In the genomic region with DNA sequence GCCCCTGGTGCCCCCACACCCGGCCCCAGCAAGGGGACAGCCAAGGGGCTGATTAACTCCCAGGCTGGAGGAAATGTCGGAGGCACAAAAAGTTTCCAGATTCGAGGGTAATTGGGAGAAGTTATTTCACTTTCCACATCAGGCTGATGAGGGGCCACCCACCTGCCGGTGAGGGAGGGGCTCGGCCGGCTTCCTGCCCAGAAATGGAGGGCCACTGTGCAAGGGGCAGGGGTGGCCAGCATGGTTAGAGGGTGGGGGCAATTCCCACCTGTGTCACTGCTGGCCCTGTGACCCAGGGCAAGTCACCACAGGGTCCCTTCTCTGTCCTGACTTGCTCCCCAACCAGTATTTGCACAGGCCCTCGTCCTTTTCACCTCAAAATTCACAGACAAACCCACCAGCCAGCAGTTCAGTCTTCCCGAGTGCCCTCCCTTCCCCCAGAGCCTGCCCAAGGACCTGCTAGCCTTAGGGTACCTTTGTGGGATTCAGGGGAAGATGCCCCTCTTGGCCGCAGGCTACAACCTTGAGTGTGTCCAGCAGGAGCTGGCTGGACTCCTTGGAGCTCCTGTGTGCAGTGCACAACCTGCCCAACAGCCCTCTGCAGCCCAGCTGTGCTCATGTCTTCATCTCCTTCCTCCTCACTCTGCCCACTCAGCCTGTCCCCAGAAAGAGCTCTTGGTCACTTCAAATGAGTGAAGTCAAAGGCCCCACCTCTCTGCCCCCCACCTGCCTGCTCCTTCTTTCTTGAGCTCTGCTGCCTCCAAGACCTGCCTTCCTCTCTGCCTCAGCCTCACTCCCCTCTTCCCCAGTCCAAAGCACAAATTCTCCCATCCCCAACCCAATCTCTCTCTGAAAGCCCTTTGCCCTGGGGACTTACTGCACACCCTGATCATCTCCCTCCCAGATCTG, we compare ENCODE assay signal across 14 cellular contexts.
"Had no signal": no experiment of that assay in that cellular context is flagged by ENCODE, and none has a peak within 500 bp of the region (broad histone marks: within the 10 kb centered on the region; RNA-seq: fewer than 3 reads in every experiment).

No MANE protein-coding gene starts in this region.

- ATAC-seq: activated naive CD4-positive, alpha-beta T cell treated with anti-CD3 and anti-CD28 coated beads, Interleukin-2, amount 50 U/mL, for 72 hours; body of pancreas; mucosa of descending colon; psoas muscle; sciatic nerve had no signal

- H3K27ac ChIP-seq: body of pancreas, psoas muscle, uterus had no signal

- H3K36me3 ChIP-seq: uterus had no signal

- H3K4me1 ChIP-seq: uterus had no signal

- H3K27me3 ChIP-seq: body of pancreas, uterus had no signal

- DNase-seq: activated CD4-positive, alpha-beta T cell treated with anti-CD3 and anti-CD28 coated beads for 4 hours; amniotic stem cell; body of pancreas; dermis blood vessel endothelial cell; hypothalamus; mucosa of descending colon; occipital lobe; psoas muscle; stimulated activated CD4-positive, alpha-beta T cell treated with anti-CD3 and anti-CD28 coated beads, Interleukin-12 subunit alpha, Interleukin-12 subunit beta, amount 100 ng/mL, for 4 hours; stimulated activated CD4-positive, alpha-beta T cell treated with anti-CD3 and anti-CD28 coated beads, Interleukin-2, amount 100 ng/mL, for 48 hours; SW 1271; uterus had no signal

- H3K9me3 ChIP-seq: body of pancreas, mucosa of descending colon, psoas muscle, uterus had no signal

- H3K4me3 ChIP-seq: body of pancreas, mucosa of descending colon, psoas muscle, uterus had no signal
